ENCODE assay signal across 19 cellular contexts in genomic region chr18:61549889-61550288, GRCh38.
DNase-seq lines count a peak whose midpoint lies in the region; ATAC-seq and TF ChIP-seq lines count a peak whose summit lies in the region.
"Had no signal": no experiment of that assay in that cellular context is flagged by ENCODE, and none has a peak within 500 bp of the region (broad histone marks: within the 10 kb centered on the region; RNA-seq: fewer than 3 reads in every experiment).

No MANE protein-coding gene starts in this region.

- no peaks in the 10 kb centered on the region for H3F3A ChIP-seq in neural progenitor cell (ENCODE audit: low read depth)

- no peaks in the 10 kb centered on the region for H3K36me3 ChIP-seq in mammary epithelial cell (ENCODE audit: insufficient read depth, low read length)
- H3K36me3 ChIP-seq in endodermal cell (ENCODE audit: control insufficient read depth, insufficient read depth, low read length), result no peaks in the 10 kb centered on the region
- H3K36me3 ChIP-seq in neural progenitor cell, result no peaks in the 10 kb centered on the region
- no peaks in the 10 kb centered on the region for H3K36me3 ChIP-seq in prostate gland
- H3K36me3 ChIP-seq: BLaER1, SJSA1 had no signal

- H3K4me1 ChIP-seq in mammary epithelial cell (ENCODE audit: insufficient read depth, low read length) (peaks cover 4% of the 10 kb centered on the region), endodermal cell (ENCODE audit: control insufficient read depth, insufficient read depth, low read length) (peaks cover 19% of the 10 kb centered on the region), neural progenitor cell (peaks cover 4% of the 10 kb centered on the region), prostate gland (replicated peaks) (no peaks in the 10 kb centered on the region)
- H3K4me1 ChIP-seq: BLaER1 had no signal

- intact Hi-C loops in MCF 10A (cut with micrococcal nuclease) (loop anchor here (2.0 kb wide), 1 partner anchor 345 kb away; no protein-coding TSS in a partner anchor), mammary epithelial cell (cut with micrococcal nuclease) (no loop called here), prostate gland (cut with DNase I) (loop anchor here (5.0 kb wide), 1 partner anchor 582 kb away; no protein-coding TSS in a partner anchor)

- POLR2A ChIA-PET in MCF 10A (lab: Yijun Ruan, JAX), result no interaction called here

- dilution Hi-C loops in mammary epithelial cell (cut with HindIII; ENCODE audit: low sequenced_read_pairs), result no loop called here

- H3K9ac ChIP-seq in mammary epithelial cell (ENCODE audit: insufficient read depth, low read length) (no peak overlapping the region), endodermal cell (ENCODE audit: extremely low read depth, low read length, poor library complexity, severe bottlenecking) (no peak overlapping the region), neural progenitor cell (no peak overlapping the region)
- H3K9ac ChIP-seq: BLaER1 had no signal

- H3K4me2 ChIP-seq in mammary epithelial cell (ENCODE audit: insufficient read depth, low read depth, low read length), result no peak overlapping the region
- H3K4me2 ChIP-seq in neural progenitor cell, result no peak overlapping the region
- H3K4me2 ChIP-seq: BLaER1 had no signal

- WGBS in mammary epithelial cell (ENCODE audit: low coverage, missing lambda C conversion rate), result 82% methylated on average over 11 of the region's 11 CpGs
- 91 to 96% methylated on average over 11 of the region's 11 CpGs for WGBS in endodermal cell (ENCODE audit: insufficient coverage in 1 of 2, insufficient read length in 1 of 2), 2 experiments
- 77% methylated on average over 11 of the region's 11 CpGs for WGBS in prostate gland

- H4K20me1 ChIP-seq in mammary epithelial cell (ENCODE audit: insufficient read depth, low read length) (no peaks in the 10 kb centered on the region), neural progenitor cell (ENCODE audit: low read depth) (no peaks in the 10 kb centered on the region)
- H4K20me1 ChIP-seq: BLaER1 had no signal

- no peaks in the 10 kb centered on the region for H3K79me2 ChIP-seq in mammary epithelial cell (ENCODE audit: insufficient read depth, low read length)
- no peaks in the 10 kb centered on the region for H3K79me2 ChIP-seq in neural progenitor cell (ENCODE audit: low read depth)

- in situ Hi-C loops in mammary epithelial cell (cut with MboI; ENCODE audit: low sequenced_read_pairs in 2 of 2), result loop anchor here in 1 of 2 donors (10.0 kb wide), 1 partner anchor 345 kb away; the partner anchor contains the start of gene RNF152

- ATAC-seq in GM21423 (IDR thresholded peaks at IDR 0.05; ENCODE audit: unreplicated experiment), result no peak
- ATAC-seq: GM12878, PC-3 had no signal

- CTCF ChIA-PET in MCF 10A (lab: Yijun Ruan, JAX) (interaction anchor here (0.6 to 2.1 kb wide), 9 partner anchors 28 to 581 kb away, joined by 3 to 7 read pairs (median 4); no protein-coding TSS in a partner anchor), mammary epithelial cell (lab: Charles Lee; ENCODE audit: low non-redundant PET) (no interaction called here)

- no peak for DNase-seq in MCF 10A (ENCODE audit: unreplicated experiment)
- no peak for DNase-seq in mammary epithelial cell
- DNase-seq in endodermal cell, result no peak
- no peak for DNase-seq in neural progenitor cell (ENCODE audit: low spot score)
- DNase-seq in prostate gland (ENCODE audit: low spot score), result no peak
- DNase-seq in GF-D8 (lab: John Stamatoyannopoulos, UW), result no peak
- DNase-seq: CD4-positive, CD25-positive, alpha-beta regulatory T cell; NCI-H1092 treated with DMSO at 0.1 percent for 48 hours; NCI-H1436 treated with DMSO at 0.1 percent for 48 hours; NCI-H187 treated with DMSO at 0.1 percent for 48 hours; NCI-H524; NCI-H748 treated with DMSO at 0.1 percent for 48 hours; NK-92 treated with Interleukin-12 subunit alpha and Interleukin-12 subunit beta, amount 100 ng/mL, for 24 hours; PC-3 had no signal

- no peak for TF ChIP-seq POLR2A in prostate gland (IDR thresholded peaks at IDR 0.05)

- H3K4me1 Mint-ChIP-seq in MCF 10A (ENCODE audit: insufficient read depth, unreplicated experiment), result no peaks in the 10 kb centered on the region
- H3K4me1 Mint-ChIP-seq in endodermal cell, result peaks cover 29% of the 10 kb centered on the region
- peaks cover 27% of the 10 kb centered on the region for H3K4me1 Mint-ChIP-seq in neural progenitor cell

- H3K9me3 Mint-ChIP-seq in MCF 10A (ENCODE audit: unreplicated experiment) (no peaks in the 10 kb centered on the region), endodermal cell (no peaks in the 10 kb centered on the region), neural progenitor cell (peaks cover 3% of the 10 kb centered on the region)

- H3K27me3 ChIP-seq in mammary epithelial cell (ENCODE audit: insufficient read depth, low read length) (no peaks in the 10 kb centered on the region), endodermal cell (ENCODE audit: control insufficient read depth, insufficient read depth, low read length, poor library complexity, severe bottlenecking) (no peaks in the 10 kb centered on the region), neural progenitor cell (no peaks in the 10 kb centered on the region), prostate gland (replicated peaks; ENCODE audit: insufficient read depth) (no peaks in the 10 kb centered on the region)
- H3K27me3 ChIP-seq: BLaER1, SJSA1 had no signal

- H3K36me3 Mint-ChIP-seq in MCF 10A (ENCODE audit: insufficient read depth, unreplicated experiment) (no peaks in the 10 kb centered on the region), endodermal cell (ENCODE audit: low read depth) (no peaks in the 10 kb centered on the region), neural progenitor cell (peaks cover 5% of the 10 kb centered on the region)
- H3K36me3 Mint-ChIP-seq: CD4-positive, CD25-positive, alpha-beta regulatory T cell had no signal

- no peak overlapping the region for H3K4me3 ChIP-seq in mammary epithelial cell (replicated peaks in 1 of 3; ENCODE audit: insufficient read depth in 1 of 3, low read depth in 2 of 3, low read length in 3 of 3)
- H3K4me3 ChIP-seq in endodermal cell (ENCODE audit: low read length), result no peak overlapping the region
- no peak overlapping the region for H3K4me3 ChIP-seq in neural progenitor cell
- no peak overlapping the region for H3K4me3 ChIP-seq in prostate gland
- H3K4me3 ChIP-seq: BLaER1, GM12878, SJSA1 had no signal

- H3K27ac Mint-ChIP-seq in MCF 10A (ENCODE audit: low read depth, unreplicated experiment), result peak overlapping the region; percentile 59
- H3K27ac Mint-ChIP-seq in endodermal cell, result peak overlapping the region; percentile 36
- peak overlapping the region; percentile 48 for H3K27ac Mint-ChIP-seq in neural progenitor cell
- H3K27ac Mint-ChIP-seq: CD4-positive, CD25-positive, alpha-beta regulatory T cell had no signal

- H2AFZ ChIP-seq in mammary epithelial cell (ENCODE audit: low read depth, low read length), result no peak overlapping the region
- no peak overlapping the region for H2AFZ ChIP-seq in neural progenitor cell (replicated peaks)

- no peaks in the 10 kb centered on the region for H3K27me3 Mint-ChIP-seq in MCF 10A (ENCODE audit: insufficient read depth, unreplicated experiment)
- no peaks in the 10 kb centered on the region for H3K27me3 Mint-ChIP-seq in endodermal cell (ENCODE audit: insufficient read depth)
- peaks cover 3% of the 10 kb centered on the region for H3K27me3 Mint-ChIP-seq in neural progenitor cell (ENCODE audit: insufficient read depth, low read depth)

- BruUV-seq in MCF 10A (replicated peaks; lab: Mats Ljungman, UMichigan) (no TSS peak), mammary epithelial cell (replicated peaks; lab: Mats Ljungman, UMichigan) (no TSS peak)

- no peak overlapping the region for H3K4me3 Mint-ChIP-seq in MCF 10A (ENCODE audit: unreplicated experiment)
- no peak overlapping the region for H3K4me3 Mint-ChIP-seq in endodermal cell
- no peak overlapping the region for H3K4me3 Mint-ChIP-seq in neural progenitor cell
- H3K4me3 Mint-ChIP-seq: CD4-positive, CD25-positive, alpha-beta regulatory T cell had no signal

- TF ChIP-seq CTCF in MCF 10A (IDR thresholded peaks at IDR 0.05; ENCODE audit: unreplicated experiment) (no peak), mammary epithelial cell (conservative IDR thresholded peaks at IDR 0.05 in 1 of 2, IDR thresholded peaks at IDR 0.05 in 1 of 2; ENCODE audit: extremely low read depth in 1 of 2, insufficient read depth in 1 of 2, low read depth in 1 of 2, low read length in 2 of 2) (no peak), endodermal cell (conservative IDR thresholded peaks at IDR 0.05) (no peak), neural progenitor cell (IDR thresholded peaks at IDR 0.05) (no peak), prostate gland (IDR thresholded peaks at IDR 0.05) (no peak)

- no peak overlapping the region for H3K27ac ChIP-seq in mammary epithelial cell (ENCODE audit: insufficient read depth, low read depth, low read length)
- peak overlapping the region; percentile 26 for H3K27ac ChIP-seq in endodermal cell (ENCODE audit: low read depth, low read length)
- H3K27ac ChIP-seq in neural progenitor cell, result no peak overlapping the region
- no peak overlapping the region for H3K27ac ChIP-seq in prostate gland
- H3K27ac ChIP-seq: BLaER1, HL-60, SJSA1 had no signal

- peaks cover 3% of the 10 kb centered on the region for H3K9me3 ChIP-seq in mammary epithelial cell (replicated peaks; ENCODE audit: insufficient read depth, low read length)
- no peaks in the 10 kb centered on the region for H3K9me3 ChIP-seq in endodermal cell (ENCODE audit: control insufficient read depth, low read length)
- H3K9me3 ChIP-seq in neural progenitor cell (ENCODE audit: low read depth), result no peaks in the 10 kb centered on the region
- H3K9me3 ChIP-seq in prostate gland, result no peaks in the 10 kb centered on the region
- H3K9me3 ChIP-seq: BLaER1, SJSA1 had no signal
